In the genomic region with DNA sequence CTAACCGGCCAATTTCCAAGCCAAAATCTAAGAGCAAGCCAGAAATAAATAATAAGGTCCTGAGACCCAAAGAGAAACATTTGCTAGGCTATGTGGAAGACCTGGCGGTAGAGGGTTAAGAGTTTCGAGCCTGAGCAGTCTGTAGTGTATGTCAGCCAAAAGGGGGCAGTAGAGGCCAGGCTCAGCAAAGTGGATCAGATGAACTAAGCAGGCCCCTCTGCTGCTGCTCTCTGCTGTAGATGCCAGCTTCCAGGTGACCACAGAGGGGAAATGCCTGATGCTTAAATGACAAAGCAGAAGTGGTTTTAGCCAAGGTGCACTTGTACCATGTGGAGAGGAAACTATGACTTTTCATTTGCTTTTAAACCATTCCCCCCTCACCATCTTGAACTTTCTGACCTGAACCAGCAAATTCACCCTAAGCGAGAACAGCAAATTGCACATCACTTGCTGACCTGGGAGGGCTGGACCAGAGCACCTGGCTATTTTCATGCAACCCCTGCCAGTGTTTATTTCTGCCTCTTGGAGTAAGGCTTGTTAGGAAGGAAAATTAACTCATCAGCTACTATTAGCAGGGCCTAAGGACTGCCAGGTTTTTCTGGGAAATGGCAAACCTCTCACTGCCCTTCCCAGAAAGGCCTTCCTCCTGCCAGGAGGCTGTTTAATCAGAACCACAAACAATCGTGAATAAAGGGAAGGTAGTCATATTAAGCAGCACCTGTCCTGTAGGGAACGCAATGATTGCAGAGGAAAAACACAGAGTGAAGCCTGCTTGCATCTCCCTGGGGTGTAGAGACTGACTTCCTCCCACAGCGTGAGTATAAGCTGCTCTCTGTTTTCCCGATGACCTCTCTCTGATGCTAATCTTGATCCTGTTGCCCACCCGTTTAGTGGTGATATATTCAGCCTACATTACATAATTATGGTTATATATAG, we compare ENCODE assay signal across 8 cellular contexts.
DNase-seq lines count a peak whose midpoint lies in the region; ATAC-seq, FAIRE-seq and TF ChIP-seq lines count a peak whose summit lies in the region.

No MANE protein-coding gene starts in this region.

- no peak overlapping the region for H3K4me2 ChIP-seq in A549

- TF ChIP-seq CTCF in A549 (IDR thresholded peaks at IDR 0.05) (peak; percentile 50), RWPE1 (conservative IDR thresholded peaks at IDR 0.05; ENCODE audit: low read depth) (peak; percentile 41; the same call in 1 of the 2 replicates)

- no peaks in the 10 kb centered on the region for H3K36me3 ChIP-seq in HUES48 (ENCODE audit: control insufficient read depth, insufficient read depth, low read length)

- no peaks in the 10 kb centered on the region for H3K4me1 Mint-ChIP-seq in activated T-cell treated with anti-CD3 and anti-CD28 coated beads, Interleukin-2, amount 50 U/mL, for 4 hours (ENCODE audit: low read depth)

- no peak for TF ChIP-seq POLR2A in A549 (IDR thresholded peaks at IDR 0.05; ENCODE audit: low read length)

- 44% methylated on average over 9 of the region's 9 CpGs for WGBS in A549 (ENCODE audit: missing lambda C conversion rate)

- H3K4me3 ChIP-seq in A549 = no peak overlapping the region
- no peak overlapping the region for H3K4me3 ChIP-seq in HUES48 (ENCODE audit: low read depth, low read length)

- CTCF ChIA-PET in A549 (lab: Yijun Ruan, JAX) = no interaction called here
- CTCF ChIA-PET in RWPE1 (lab: Yijun Ruan, JAX) = interaction anchor here (1.2 kb wide), 1 partner anchor 843 kb away, joined by 3 read pairs; no protein-coding TSS in a partner anchor

- H3K27me3 Mint-ChIP-seq in activated T-cell treated with anti-CD3 and anti-CD28 coated beads, Interleukin-2, amount 50 U/mL, for 4 hours (ENCODE audit: low read depth) = no peaks in the 10 kb centered on the region

- H3K27me3 ChIP-seq in HUES48 (ENCODE audit: control insufficient read depth, insufficient read depth, low read length) = no peaks in the 10 kb centered on the region

- no peaks in the 10 kb centered on the region for H3K36me3 Mint-ChIP-seq in activated T-cell treated with anti-CD3 and anti-CD28 coated beads, Interleukin-2, amount 50 U/mL, for 4 hours (ENCODE audit: insufficient read depth)

- peak; percentile 82 to 90 for ATAC-seq in A549
- peak; percentile 92 for ATAC-seq in GM21825 (IDR thresholded peaks at IDR 0.05; ENCODE audit: unreplicated experiment)
- ATAC-seq in activated T-cell treated with anti-CD3 and anti-CD28 coated beads, Interleukin-2, amount 50 U/mL, for 4 hours = no peak

- peak; percentile 65 to 76 for TF ChIP-seq RAD21 in A549 (conservative IDR thresholded peaks at IDR 0.05 in 1 of 2, IDR thresholded peaks at IDR 0.05 in 1 of 2)

- H3K9ac ChIP-seq in HUES48 (ENCODE audit: low read depth, low read length) = no peak overlapping the region

- H3K27ac ChIP-seq in A549 (no peak overlapping the region), HUES48 (ENCODE audit: low read depth, low read length) (peak overlapping the region; percentile 29), RWPE1 (no peak overlapping the region)

- no peak for FAIRE-seq in A549 (lab: Jason Lieb, UNC)

- POLR2A ChIA-PET in A549 (lab: Yijun Ruan, JAX) (no interaction called here), RWPE1 (lab: Yijun Ruan, JAX; ENCODE audit: low non-redundant PET) (no interaction called here)

- H3K4me3 Mint-ChIP-seq in activated T-cell treated with anti-CD3 and anti-CD28 coated beads, Interleukin-2, amount 50 U/mL, for 4 hours = no peak overlapping the region

- no peak for TF ChIP-seq EP300 in A549 (IDR thresholded peaks at IDR 0.05)

- H3K9me3 ChIP-seq in A549 (no peaks in the 10 kb centered on the region), HUES48 (ENCODE audit: control insufficient read depth, insufficient read depth, low read length) (no peaks in the 10 kb centered on the region)

- H3K9me3 Mint-ChIP-seq in activated T-cell treated with anti-CD3 and anti-CD28 coated beads, Interleukin-2, amount 50 U/mL, for 4 hours = peaks cover 2% of the 10 kb centered on the region

- peak; percentile 20 to 56 for DNase-seq in A549 (ENCODE audit: low read depth in 1 of 2, low spot score in 1 of 2)
- peak; percentile 78 for DNase-seq in GDM1 (lab: John Stamatoyannopoulos, UW)
- DNase-seq in RWPE1 (ENCODE audit: low spot score) = peak; percentile 25
- DNase-seq in fibroblast of gingiva (ENCODE audit: low read depth) = peak; percentile 47
- peak; percentile 49 for DNase-seq in pons (ENCODE audit: low spot score)
- no peak for DNase-seq in activated T-cell treated with anti-CD3 and anti-CD28 coated beads, Interleukin-2, amount 50 U/mL, for 4 hours

- no peaks in the 10 kb centered on the region for H3K4me1 ChIP-seq in A549
- peaks cover 10% of the 10 kb centered on the region for H3K4me1 ChIP-seq in HUES48 (ENCODE audit: control insufficient read depth, insufficient read depth, low read length)

TF ChIP-seq in A549, 52 proteins besides CTCF, POLR2A, EP300 and RAD21:
- no peak for TF ChIP-seq CBX2 (IDR thresholded peaks at IDR 0.05; ENCODE audit: borderline replicate concordance, low read depth)
- peak; percentile 59 for TF ChIP-seq SMC3 (IDR thresholded peaks at IDR 0.05)

Comparison
In these comparisons a context has a peak if more than half of its experiments do, and no peak if none do; other contexts are left out.
1. ATAC-seq: peak in A549 (2 of 2) and GM21825 (single experiment); none in activated T-cell treated with anti-CD3 and anti-CD28 coated beads, Interleukin-2, amount 50 U/mL, for 4 hours (0 of 2).